Comparison of ENCODE assay signal across 1 cellular context in the genomic region with DNA sequence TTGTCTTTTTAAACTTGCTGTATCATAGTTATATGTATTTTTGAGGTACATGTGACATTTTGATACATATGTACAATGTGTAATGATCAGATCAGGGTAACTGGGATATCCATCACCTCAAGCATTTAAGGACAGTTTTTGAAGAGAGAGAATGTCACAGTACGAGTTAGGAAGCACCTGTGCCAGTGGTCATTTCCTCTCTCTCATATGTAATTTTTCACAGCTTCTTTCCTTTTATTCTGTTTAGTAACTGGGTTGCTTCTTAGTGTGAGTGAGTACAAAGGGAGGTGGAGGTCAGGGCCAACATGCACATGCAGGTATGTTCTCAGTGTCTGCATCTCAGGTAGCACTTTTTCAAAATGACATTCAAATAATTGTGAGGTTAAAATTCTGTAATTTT.
TF ChIP-seq lines count a peak whose summit lies in the region.

No MANE protein-coding gene starts in this region.

TF ChIP-seq in WTC11, 78 proteins besides CTCF, POLR2A, EP300 and RAD21 (continued from another document):
- TF ChIP-seq, protein P1, sequence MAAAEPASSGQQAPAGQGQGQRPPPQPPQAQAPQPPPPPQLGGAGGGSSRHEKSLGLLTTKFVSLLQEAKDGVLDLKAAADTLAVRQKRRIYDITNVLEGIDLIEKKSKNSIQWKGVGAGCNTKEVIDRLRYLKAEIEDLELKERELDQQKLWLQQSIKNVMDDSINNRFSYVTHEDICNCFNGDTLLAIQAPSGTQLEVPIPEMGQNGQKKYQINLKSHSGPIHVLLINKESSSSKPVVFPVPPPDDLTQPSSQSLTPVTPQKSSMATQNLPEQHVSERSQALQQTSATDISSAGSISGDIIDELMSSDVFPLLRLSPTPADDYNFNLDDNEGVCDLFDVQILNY (CRISPR knock-in tag; IDR thresholded peaks at IDR 0.05) = no peak
- no peak for TF ChIP-seq KAT7 (CRISPR knock-in tag; IDR thresholded peaks at IDR 0.05; ENCODE audit: borderline replicate concordance)
TF ChIP-seq in WTC11: peak in this region for 0.
